Comparison of ENCODE assay signal across 10 cellular contexts in the genomic region with DNA sequence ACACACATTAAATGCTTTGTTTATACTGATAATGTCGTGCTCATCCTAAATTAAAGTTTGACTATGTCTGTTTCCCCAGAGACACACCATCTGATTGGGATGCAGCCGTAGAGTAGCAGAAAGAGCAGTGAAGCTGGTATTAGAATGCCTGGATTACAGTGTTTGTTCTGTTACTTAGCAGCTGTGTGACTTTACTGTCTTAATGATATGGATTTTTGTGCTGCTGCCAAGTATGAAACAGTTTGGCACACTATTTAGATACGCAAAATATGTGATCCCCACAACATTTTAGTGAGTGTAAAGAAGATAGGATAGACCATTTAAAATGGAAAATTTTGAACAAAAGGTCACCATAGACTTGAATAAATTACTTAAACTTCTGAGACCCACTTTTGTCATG. TPM values are rescaled to one million over a fixed set of nuclear protein-coding genes. Genes with fewer than 3 reads are reported as not detected.
A peak's percentile ranks its signal among the peaks of the same experiment; 100 is the strongest.
DNase-seq lines count a peak whose midpoint lies in the region; ATAC-seq and TF ChIP-seq lines count a peak whose summit lies in the region.
"Had no signal": no experiment of that assay in that cellular context is flagged by ENCODE, and none has a peak within 500 bp of the region (broad histone marks: within the 10 kb centered on the region; RNA-seq: fewer than 3 reads in every experiment).

No MANE protein-coding gene starts in this region.

- peaks cover 30% of the 10 kb centered on the region for H3K4me1 Mint-ChIP-seq in activated naive CD4-positive, alpha-beta T cell treated with anti-CD3 and anti-CD28 coated beads, Interleukin-2, amount 50 U/mL, for 24 hours
- peaks cover 10% of the 10 kb centered on the region for H3K4me1 Mint-ChIP-seq in stimulated activated effector memory CD8-positive, alpha-beta T cell treated with anti-CD3 and anti-CD28 coated beads, Interleukin-12 subunit alpha, Interleukin-12 subunit beta, amount 100 ng/mL, for 72 hours

- H3K4me2 ChIP-seq in OCI-LY7 (ENCODE audit: low read length) = peak overlapping the region; percentile 89

- no peak for ATAC-seq in stimulated activated effector memory CD8-positive, alpha-beta T cell treated with anti-CD3 and anti-CD28 coated beads, Interleukin-12 subunit alpha, Interleukin-12 subunit beta, amount 100 ng/mL, for 72 hours

- no peaks in the 10 kb centered on the region for H3K9me3 Mint-ChIP-seq in activated naive CD4-positive, alpha-beta T cell treated with anti-CD3 and anti-CD28 coated beads, Interleukin-2, amount 50 U/mL, for 24 hours
- H3K9me3 Mint-ChIP-seq in stimulated activated effector memory CD8-positive, alpha-beta T cell treated with anti-CD3 and anti-CD28 coated beads, Interleukin-12 subunit alpha, Interleukin-12 subunit beta, amount 100 ng/mL, for 72 hours = no peaks in the 10 kb centered on the region
- H3K9me3 Mint-ChIP-seq: activated B cell treated with CpG ODN at 0.5 μM for 24 hours had no signal

- peaks cover 11% of the 10 kb centered on the region for H3K4me1 ChIP-seq in OCI-LY7 (ENCODE audit: insufficient read depth, low read length, poor library complexity, severe bottlenecking)
- H3K4me1 ChIP-seq: ascending aorta had no signal

- H4K20me1 ChIP-seq in OCI-LY7 (ENCODE audit: insufficient read depth, low read length) = no peaks in the 10 kb centered on the region

- intact Hi-C loops in OCI-LY7 (cut with micrococcal nuclease; ENCODE audit: unreplicated experiment) = loop anchor here (5.0 kb wide), 1 partner anchor 381 kb away; no protein-coding TSS in a partner anchor
- intact Hi-C loops in head of caudate nucleus (cut with DNase I) = no loop called here

- TF ChIP-seq CTCF in OCI-LY7 (conservative IDR thresholded peaks at IDR 0.05; ENCODE audit: low read length) (no peak), choroid plexus epithelial cell (conservative IDR thresholded peaks at IDR 0.05; ENCODE audit: low read depth, low read length) (no peak)

- H2AFZ ChIP-seq in OCI-LY7 (ENCODE audit: low read length) = peak overlapping the region; percentile 98; the same call in 1 of the 2 replicates

- no peaks in the 10 kb centered on the region for H3K36me3 Mint-ChIP-seq in activated naive CD4-positive, alpha-beta T cell treated with anti-CD3 and anti-CD28 coated beads, Interleukin-2, amount 50 U/mL, for 24 hours
- H3K36me3 Mint-ChIP-seq in stimulated activated effector memory CD8-positive, alpha-beta T cell treated with anti-CD3 and anti-CD28 coated beads, Interleukin-12 subunit alpha, Interleukin-12 subunit beta, amount 100 ng/mL, for 72 hours = peaks cover 13% of the 10 kb centered on the region

- POLR2A ChIA-PET in OCI-LY7 (lab: Charles Lee) = no interaction called here

- TSS peak; percentile 79 for BruUV-seq in OCI-LY7 (replicated peaks; lab: Mats Ljungman, UMichigan)

- CTCF ChIA-PET in OCI-LY7 (lab: Charles Lee; ENCODE audit: unreplicated experiment) = no interaction called here

- H3K79me2 ChIP-seq in OCI-LY7 (ENCODE audit: insufficient read depth, low read depth, low read length) = no peaks in the 10 kb centered on the region; the same call in 1 of the 2 replicates

- no peak overlapping the region for H3K27ac Mint-ChIP-seq in activated naive CD4-positive, alpha-beta T cell treated with anti-CD3 and anti-CD28 coated beads, Interleukin-2, amount 50 U/mL, for 24 hours
- H3K27ac Mint-ChIP-seq in stimulated activated effector memory CD8-positive, alpha-beta T cell treated with anti-CD3 and anti-CD28 coated beads, Interleukin-12 subunit alpha, Interleukin-12 subunit beta, amount 100 ng/mL, for 72 hours = no peak overlapping the region

- H3K36me3 ChIP-seq in OCI-LY7 (ENCODE audit: insufficient read depth, low read length) = no peaks in the 10 kb centered on the region
- H3K36me3 ChIP-seq: ascending aorta had no signal

- H3K9me2 ChIP-seq in OCI-LY7 (ENCODE audit: insufficient read depth, low read length) = no peaks in the 10 kb centered on the region

- H3K4me3 ChIP-seq in OCI-LY7 (ENCODE audit: low read depth, low read length, poor library complexity, severe bottlenecking) = peak overlapping the region; percentile 84
- H3K4me3 ChIP-seq in choroid plexus epithelial cell (ENCODE audit: low read depth, low read length) = no peak overlapping the region

- DNase-seq in activated naive CD4-positive, alpha-beta T cell treated with Interleukin-2 at 50 U/mL for 16 hours = no peak
- DNase-seq in OCI-LY7 (ENCODE audit: low spot score) = no peak
- peak; percentile 36 for DNase-seq in choroid plexus epithelial cell (ENCODE audit: low read depth)
- no peak for DNase-seq in stimulated activated effector memory CD8-positive, alpha-beta T cell treated with anti-CD3 and anti-CD28 coated beads, Interleukin-12 subunit alpha, Interleukin-12 subunit beta, amount 100 ng/mL, for 72 hours (ENCODE audit: low spot score in 2 of 2)
- no peak for DNase-seq in head of caudate nucleus
- no peak for DNase-seq in kidney glomerular epithelial cell (lab: John Stamatoyannopoulos, UW)
- no peak for DNase-seq in activated gamma-delta T cell treated with Interleukin-2 at 50 U/mL for 16 hours
- DNase-seq: activated B cell treated with CpG ODN at 0.5 μM for 24 hours had no signal

- no peaks in the 10 kb centered on the region for H3K27me3 Mint-ChIP-seq in activated naive CD4-positive, alpha-beta T cell treated with anti-CD3 and anti-CD28 coated beads, Interleukin-2, amount 50 U/mL, for 24 hours
- H3K27me3 Mint-ChIP-seq: activated B cell treated with CpG ODN at 0.5 μM for 24 hours had no signal

- no peak overlapping the region for H3K27ac ChIP-seq in OCI-LY7 (ENCODE audit: low read depth, low read length, poor library complexity, severe bottlenecking)

- H3K9me3 ChIP-seq in OCI-LY7 (ENCODE audit: low read length) = no peaks in the 10 kb centered on the region
- H3K9me3 ChIP-seq: ascending aorta had no signal

- H3K4me3 Mint-ChIP-seq in activated naive CD4-positive, alpha-beta T cell treated with anti-CD3 and anti-CD28 coated beads, Interleukin-2, amount 50 U/mL, for 24 hours = peak overlapping the region; percentile 89
- H3K4me3 Mint-ChIP-seq in stimulated activated effector memory CD8-positive, alpha-beta T cell treated with anti-CD3 and anti-CD28 coated beads, Interleukin-12 subunit alpha, Interleukin-12 subunit beta, amount 100 ng/mL, for 72 hours = peak overlapping the region; percentile 83

RNA-seq across cellular contexts. Expression of gene CHIC1, which starts 1.2 kb away (rescaled TPM):
- 3.7 and 4.8 TPM in 2 replicates for total RNA-seq in OCI-LY7 (2014; rRNA removed; shearing (Covaris generic))
- 4.5 TPM in 2 replicates for total RNA-seq in OCI-LY7 (2022)
